10 cellular contexts compared by ENCODE assay signal in genomic region chr17:66791337-66791736, GRCh38. TPM values are rescaled to one million over a fixed set of nuclear protein-coding genes. Genes with fewer than 3 reads are reported as not detected.
A peak's percentile ranks its signal among the peaks of the same experiment; 100 is the strongest.
DNase-seq lines count a peak whose midpoint lies in the region; ATAC-seq and TF ChIP-seq lines count a peak whose summit lies in the region.
"Had no signal": no experiment of that assay in that cellular context is flagged by ENCODE, and none has a peak within 500 bp of the region (broad histone marks: within the 10 kb centered on the region; RNA-seq: fewer than 3 reads in every experiment).

No MANE protein-coding gene starts in this region.

- POLR2A ChIA-PET in OCI-LY7 (lab: Charles Lee), result interaction anchor here (0.5 to 0.7 kb wide), 3 partner anchors 7 to 101 kb away, joined by 3 to 5 read pairs (median 3); no protein-coding TSS in a partner anchor

- peak overlapping the region; percentile 12; the same call in 1 of the 2 replicates for H3K4me2 ChIP-seq in OCI-LY7 (ENCODE audit: low read length)

- peak; percentile 57 for ATAC-seq in stimulated activated memory B cell treated with anti-CD40 and anti-IgM and Interleukin-4, amounts not matched to agents 10 μg/mL and 1 μg/mL and 100 μg/mL, for 72 hours

- no peaks in the 10 kb centered on the region for H3K9me3 Mint-ChIP-seq in T-helper 2 cell treated with Interferon-gamma antibody and Interleukin-4, amounts not matched to agents 5 μg/mL and 100 μg/mL, for 36 hours
- no peaks in the 10 kb centered on the region for H3K9me3 Mint-ChIP-seq in endodermal cell
- H3K9me3 Mint-ChIP-seq in stimulated activated memory B cell treated with anti-CD40 and anti-IgM and Interleukin-4, amounts not matched to agents 10 μg/mL and 1 μg/mL and 100 μg/mL, for 72 hours, result no peaks in the 10 kb centered on the region

- H3K4me3 Mint-ChIP-seq in T-helper 2 cell treated with Interferon-gamma antibody and Interleukin-4, amounts not matched to agents 5 μg/mL and 100 μg/mL, for 36 hours, result no peak overlapping the region
- no peak overlapping the region for H3K4me3 Mint-ChIP-seq in endodermal cell
- H3K4me3 Mint-ChIP-seq in stimulated activated memory B cell treated with anti-CD40 and anti-IgM and Interleukin-4, amounts not matched to agents 10 μg/mL and 1 μg/mL and 100 μg/mL, for 72 hours, result peak overlapping the region; percentile 68

- H3K4me3 ChIP-seq in OCI-LY7 (ENCODE audit: low read depth, low read length, poor library complexity, severe bottlenecking) (no peak overlapping the region), endodermal cell (ENCODE audit: low read length) (no peak overlapping the region)

- TF ChIP-seq CTCF in OCI-LY7 (conservative IDR thresholded peaks at IDR 0.05; ENCODE audit: low read length) (no peak), endodermal cell (conservative IDR thresholded peaks at IDR 0.05) (no peak)

- H3K27ac Mint-ChIP-seq in T-helper 2 cell treated with Interferon-gamma antibody and Interleukin-4, amounts not matched to agents 5 μg/mL and 100 μg/mL, for 36 hours, result peak overlapping the region; percentile 21
- H3K27ac Mint-ChIP-seq in endodermal cell, result peak overlapping the region; percentile 42
- peak overlapping the region; percentile 54 for H3K27ac Mint-ChIP-seq in stimulated activated memory B cell treated with anti-CD40 and anti-IgM and Interleukin-4, amounts not matched to agents 10 μg/mL and 1 μg/mL and 100 μg/mL, for 72 hours

- no TSS peak for BruUV-seq in OCI-LY7 (replicated peaks; lab: Mats Ljungman, UMichigan)

- peaks cover 62% of the 10 kb centered on the region for H3K36me3 Mint-ChIP-seq in T-helper 2 cell treated with Interferon-gamma antibody and Interleukin-4, amounts not matched to agents 5 μg/mL and 100 μg/mL, for 36 hours (ENCODE audit: low read depth)
- H3K36me3 Mint-ChIP-seq in endodermal cell (ENCODE audit: low read depth), result no peaks in the 10 kb centered on the region
- no peaks in the 10 kb centered on the region for H3K36me3 Mint-ChIP-seq in stimulated activated memory B cell treated with anti-CD40 and anti-IgM and Interleukin-4, amounts not matched to agents 10 μg/mL and 1 μg/mL and 100 μg/mL, for 72 hours

- H3K36me3 ChIP-seq in OCI-LY7 (ENCODE audit: insufficient read depth, low read length) (no peaks in the 10 kb centered on the region), endodermal cell (ENCODE audit: control insufficient read depth, insufficient read depth, low read length) (no peaks in the 10 kb centered on the region)

- H4K20me1 ChIP-seq in OCI-LY7 (ENCODE audit: insufficient read depth, low read length), result no peaks in the 10 kb centered on the region

- no peaks in the 10 kb centered on the region for H3K79me2 ChIP-seq in OCI-LY7 (ENCODE audit: insufficient read depth, low read depth, low read length)

- H3K27ac ChIP-seq in OCI-LY7 (ENCODE audit: low read depth, low read length, poor library complexity, severe bottlenecking) (no peak overlapping the region), endodermal cell (ENCODE audit: low read depth, low read length) (no peak overlapping the region)

- peaks cover 3% of the 10 kb centered on the region for H3K4me1 Mint-ChIP-seq in T-helper 2 cell treated with Interferon-gamma antibody and Interleukin-4, amounts not matched to agents 5 μg/mL and 100 μg/mL, for 36 hours (ENCODE audit: low read depth)
- H3K4me1 Mint-ChIP-seq in endodermal cell, result peaks cover 12% of the 10 kb centered on the region
- H3K4me1 Mint-ChIP-seq in stimulated activated memory B cell treated with anti-CD40 and anti-IgM and Interleukin-4, amounts not matched to agents 10 μg/mL and 1 μg/mL and 100 μg/mL, for 72 hours, result peaks cover 10% of the 10 kb centered on the region

- H3K27me3 Mint-ChIP-seq in T-helper 2 cell treated with Interferon-gamma antibody and Interleukin-4, amounts not matched to agents 5 μg/mL and 100 μg/mL, for 36 hours (ENCODE audit: low read depth), result no peaks in the 10 kb centered on the region
- H3K27me3 Mint-ChIP-seq in endodermal cell (ENCODE audit: insufficient read depth), result no peaks in the 10 kb centered on the region
- peaks cover 12% of the 10 kb centered on the region for H3K27me3 Mint-ChIP-seq in stimulated activated memory B cell treated with anti-CD40 and anti-IgM and Interleukin-4, amounts not matched to agents 10 μg/mL and 1 μg/mL and 100 μg/mL, for 72 hours

- no peak for DNase-seq in T-helper 2 cell treated with Interferon-gamma antibody and Interleukin-4, amounts not matched to agents 5 μg/mL and 100 μg/mL, for 36 hours (ENCODE audit: low spot score)
- DNase-seq in T-helper 2 cell (no peak), OCI-LY7 (ENCODE audit: low spot score) (no peak), endodermal cell (peak; percentile 42), NCI-H1436 (lab: John Stamatoyannopoulos, UW) (no peak), HT-29 (ENCODE audit: low spot score) (no peak), DMS114 treated with DMSO at 0.1 percent for 48 hours (lab: John Stamatoyannopoulos, UW; ENCODE audit: unreplicated experiment) (no peak)
- DNase-seq: NCI-H1930, T-helper 9 cell had no signal

- H3K9ac ChIP-seq in endodermal cell (ENCODE audit: extremely low read depth, low read length, poor library complexity, severe bottlenecking), result no peak overlapping the region

- CTCF ChIA-PET in OCI-LY7 (lab: Charles Lee; ENCODE audit: unreplicated experiment), result interaction anchor here (1.4 kb wide), 1 partner anchor 11 kb away, joined by 4 read pairs; no protein-coding TSS in a partner anchor

- H3K9me2 ChIP-seq in OCI-LY7 (ENCODE audit: insufficient read depth, low read length), result no peaks in the 10 kb centered on the region

- H3K4me1 ChIP-seq in OCI-LY7 (ENCODE audit: insufficient read depth, low read length, poor library complexity, severe bottlenecking), result peaks cover 26% of the 10 kb centered on the region
- no peaks in the 10 kb centered on the region for H3K4me1 ChIP-seq in endodermal cell (ENCODE audit: control insufficient read depth, insufficient read depth, low read length)

- intact Hi-C loops in OCI-LY7 (cut with micrococcal nuclease; ENCODE audit: unreplicated experiment), result no loop called here

- H3K27me3 ChIP-seq in endodermal cell (ENCODE audit: control insufficient read depth, insufficient read depth, low read length, poor library complexity, severe bottlenecking), result no peaks in the 10 kb centered on the region

- H3K9me3 ChIP-seq in OCI-LY7 (ENCODE audit: low read length) (no peaks in the 10 kb centered on the region), endodermal cell (ENCODE audit: control insufficient read depth, low read length) (no peaks in the 10 kb centered on the region)

- H2AFZ ChIP-seq in OCI-LY7 (ENCODE audit: low read length), result no peak overlapping the region

- WGBS in endodermal cell (ENCODE audit: insufficient coverage in 1 of 2, insufficient read length in 1 of 2), 2 experiments, result 93 to 94% methylated on average over 11 to 15 of the region's 15 CpGs

RNA-seq across cellular contexts. Expression of gene CACNG5, which starts 43.6 kb away (rescaled TPM):
- total RNA-seq in OCI-LY7 (2014; rRNA removed; shearing (Covaris generic)), result not detected in 2 replicates
- not detected in 2 replicates for total RNA-seq in OCI-LY7 (2022)
- total RNA-seq in endodermal cell, result 1 to 10 TPM in 1 of 2 donors, not detected in 1; 1.8 TPM
- polyA plus RNA-seq in endodermal cell (2013, experiment 1 of 2), result 0.36 TPM
- polyA plus RNA-seq in endodermal cell (2013, experiment 2 of 2), result not detected
- total RNA-seq in HT-29 (2014; rRNA removed; shearing (Covaris generic)), result not detected in 2 replicates
